14 cellular contexts compared by ENCODE assay signal in the genomic region with DNA sequence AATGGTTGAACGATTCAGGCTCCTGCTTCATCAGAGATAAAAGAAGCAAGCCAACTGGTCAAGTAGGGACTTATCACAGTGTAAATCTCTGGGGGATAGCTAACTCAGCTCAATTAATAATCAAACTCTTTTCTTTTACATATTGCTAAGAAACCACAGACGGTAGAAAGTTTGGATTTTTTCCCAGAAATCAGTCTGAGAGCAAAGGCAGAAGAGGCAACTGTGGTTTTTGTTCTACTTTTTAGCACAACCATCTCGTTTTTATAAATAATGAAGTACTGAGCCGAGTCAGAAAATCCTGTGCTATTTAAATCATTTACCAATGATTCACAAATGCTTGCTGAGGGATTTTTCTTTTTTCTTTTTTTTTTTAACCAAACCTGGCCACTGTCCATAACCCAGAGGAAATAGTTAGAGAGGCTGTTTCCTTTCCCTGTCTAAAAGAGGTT.
DNase-seq lines count a peak whose midpoint lies in the region; TF ChIP-seq lines count a peak whose summit lies in the region.
"Had no signal": no experiment of that assay in that cellular context is flagged by ENCODE, and none has a peak within 500 bp of the region (broad histone marks: within the 10 kb centered on the region; RNA-seq: fewer than 3 reads in every experiment).

No MANE protein-coding gene starts in this region.

- no peaks in the 10 kb centered on the region for H3K9me3 ChIP-seq in OCI-LY7 (ENCODE audit: low read length)

- H3K27ac Mint-ChIP-seq in HFFc6: no peak overlapping the region
- H3K27ac Mint-ChIP-seq: activated B cell treated with CpG ODN at 0.5 μM for 24 hours; activated naive CD8-positive, alpha-beta T cell treated with anti-CD3 and anti-CD28 coated beads, Interleukin-2, amount 10 ng/mL, durations not matched to agents 7 days and 5 days; type B pancreatic cell had no signal

- intact Hi-C loops in OCI-LY7 (cut with micrococcal nuclease; ENCODE audit: unreplicated experiment): no loop called here

- no peak overlapping the region for H3K4me3 ChIP-seq in OCI-LY7 (ENCODE audit: low read depth, low read length, poor library complexity, severe bottlenecking)
- H3K4me3 ChIP-seq: K562 had no signal

- no peaks in the 10 kb centered on the region for H3K36me3 ChIP-seq in OCI-LY7 (ENCODE audit: insufficient read depth, low read length)

- H3K4me1 Mint-ChIP-seq in HFFc6 (ENCODE audit: low read depth): no peaks in the 10 kb centered on the region
- H3K4me1 Mint-ChIP-seq: activated B cell treated with CpG ODN at 0.5 μM for 24 hours; activated naive CD8-positive, alpha-beta T cell treated with anti-CD3 and anti-CD28 coated beads, Interleukin-2, amount 10 ng/mL, durations not matched to agents 7 days and 5 days had no signal

- POLR2A ChIA-PET in OCI-LY7 (lab: Charles Lee): interaction anchor here (0.7 to 1.0 kb wide), 3 partner anchors 40 to 278 kb away, joined by 3 read pairs; no protein-coding TSS in a partner anchor

- no peak overlapping the region for H3K4me2 ChIP-seq in OCI-LY7 (ENCODE audit: low read length)

- DNase-seq in ACHN (peak; percentile 97), H4 (ENCODE audit: low spot score) (peak; percentile 53), NCI-H1105 treated with DMSO at 0.1 percent for 48 hours (lab: John Stamatoyannopoulos, UW) (peak; percentile 31), glomerular visceral epithelial cell (ENCODE audit: extremely low spot score) (peak; percentile 98), NCI-H1694 treated with DMSO at 0.1 percent for 48 hours (lab: John Stamatoyannopoulos, UW) (no peak), OCI-LY7 (ENCODE audit: low spot score) (no peak), HFFc6 (no peak), NCI-H82 (lab: John Stamatoyannopoulos, UW) (no peak)
- DNase-seq: activated B cell treated with CpG ODN at 0.5 μM for 24 hours; activated naive CD8-positive, alpha-beta T cell treated with anti-CD3 and anti-CD28 coated beads, Interleukin-2, amount 10 ng/mL, durations not matched to agents 7 days and 5 days; H7; stimulated activated CD4-positive, alpha-beta T cell treated with anti-CD3 and anti-CD28 coated beads, Interleukin-1b, Interleukin-23, amount 100 ng/mL, for 48 hours had no signal

- in situ Hi-C loops in ACHN (cut with HindIII; ENCODE audit: low pct_ligation_motif_present, low pct_unique_long_range_greater_than_20kb, low sequenced_read_pairs): no loop called here

- no peaks in the 10 kb centered on the region for H3K27me3 Mint-ChIP-seq in HFFc6 (ENCODE audit: insufficient read depth)
- H3K27me3 Mint-ChIP-seq: activated B cell treated with CpG ODN at 0.5 μM for 24 hours; activated naive CD8-positive, alpha-beta T cell treated with anti-CD3 and anti-CD28 coated beads, Interleukin-2, amount 10 ng/mL, durations not matched to agents 7 days and 5 days; type B pancreatic cell had no signal

- peaks cover 37% of the 10 kb centered on the region for H3K9me3 Mint-ChIP-seq in HFFc6
- H3K9me3 Mint-ChIP-seq: activated B cell treated with CpG ODN at 0.5 μM for 24 hours; activated naive CD8-positive, alpha-beta T cell treated with anti-CD3 and anti-CD28 coated beads, Interleukin-2, amount 10 ng/mL, durations not matched to agents 7 days and 5 days; type B pancreatic cell had no signal

- H3K36me3 Mint-ChIP-seq in HFFc6 (ENCODE audit: low read depth): no peaks in the 10 kb centered on the region
- H3K36me3 Mint-ChIP-seq: activated naive CD8-positive, alpha-beta T cell treated with anti-CD3 and anti-CD28 coated beads, Interleukin-2, amount 10 ng/mL, durations not matched to agents 7 days and 5 days; type B pancreatic cell had no signal

- H3K27ac ChIP-seq in OCI-LY7 (ENCODE audit: low read depth, low read length, poor library complexity, severe bottlenecking): no peak overlapping the region

- BruUV-seq in OCI-LY7 (replicated peaks; lab: Mats Ljungman, UMichigan): no TSS peak

- no peaks in the 10 kb centered on the region for H3K79me2 ChIP-seq in OCI-LY7 (ENCODE audit: insufficient read depth, low read depth, low read length)

- no peak overlapping the region for H2AFZ ChIP-seq in OCI-LY7 (ENCODE audit: low read length)

- TF ChIP-seq CTCF in OCI-LY7 (conservative IDR thresholded peaks at IDR 0.05; ENCODE audit: low read length): no peak
- no peak for TF ChIP-seq CTCF in HFFc6 (IDR thresholded peaks at IDR 0.05)

- CTCF ChIA-PET in OCI-LY7 (lab: Charles Lee; ENCODE audit: unreplicated experiment): no interaction called here

- no peaks in the 10 kb centered on the region for H3K4me1 ChIP-seq in OCI-LY7 (ENCODE audit: insufficient read depth, low read length, poor library complexity, severe bottlenecking)

- H3K4me3 Mint-ChIP-seq in HFFc6: no peak overlapping the region
- H3K4me3 Mint-ChIP-seq: activated B cell treated with CpG ODN at 0.5 μM for 24 hours; activated naive CD8-positive, alpha-beta T cell treated with anti-CD3 and anti-CD28 coated beads, Interleukin-2, amount 10 ng/mL, durations not matched to agents 7 days and 5 days; type B pancreatic cell had no signal

- no peaks in the 10 kb centered on the region for H4K20me1 ChIP-seq in OCI-LY7 (ENCODE audit: insufficient read depth, low read length)

- H3K9me2 ChIP-seq in OCI-LY7 (ENCODE audit: insufficient read depth, low read length): no peaks in the 10 kb centered on the region

Comparison
In these comparisons a context has a peak if more than half of its experiments do, and no peak if none do; other contexts are left out.
1. DNase-seq: peak in ACHN (single experiment), H4 (single experiment), NCI-H1105 treated with DMSO at 0.1 percent for 48 hours (single experiment) and glomerular visceral epithelial cell (single experiment); none in NCI-H1694 treated with DMSO at 0.1 percent for 48 hours (single experiment), OCI-LY7 (single experiment), HFFc6 (single experiment) and NCI-H82 (single experiment).